8 cellular contexts compared by ENCODE assay signal in the genomic region with DNA sequence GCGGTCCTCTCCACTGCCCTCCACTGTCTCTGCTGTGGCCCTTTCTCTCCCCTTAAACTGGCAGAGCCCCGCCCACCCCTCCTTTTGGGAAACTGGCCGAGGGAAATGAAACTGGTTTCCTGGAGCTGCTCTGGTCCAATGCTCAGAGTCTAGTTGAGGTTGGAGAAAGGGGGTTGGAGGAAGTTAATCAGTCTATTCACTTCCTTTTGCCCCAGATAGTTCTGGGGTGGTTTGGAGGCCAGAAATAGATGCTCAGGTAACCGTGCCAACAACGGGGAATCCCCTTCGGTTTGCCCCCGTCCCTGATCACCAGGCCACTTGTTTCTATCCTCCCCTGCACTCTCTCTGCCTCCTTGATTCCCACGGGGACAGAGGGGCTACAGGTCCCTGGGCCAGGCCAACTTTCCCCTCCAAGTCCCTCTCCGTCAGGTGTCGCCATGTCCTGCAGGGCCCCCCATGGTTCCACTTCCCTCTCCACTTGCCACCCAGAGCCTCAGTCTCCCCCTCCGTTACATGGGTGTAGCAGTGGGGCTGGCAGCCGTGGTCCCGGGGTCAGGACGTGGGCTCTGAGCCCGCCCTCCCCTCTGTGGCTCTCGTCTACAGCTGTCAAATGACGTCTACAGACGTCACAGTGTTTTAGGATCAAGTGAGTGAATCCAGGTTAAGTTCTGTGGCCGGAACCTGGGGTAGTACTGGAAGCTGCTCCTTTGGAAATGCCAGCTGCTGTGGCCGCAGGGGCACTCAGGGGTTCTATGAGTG. TPM values are rescaled to one million over a fixed set of nuclear protein-coding genes. Genes with fewer than 3 reads are reported as not detected.
DNase-seq lines count a peak whose midpoint lies in the region; ATAC-seq and TF ChIP-seq lines count a peak whose summit lies in the region.

A gene with protein sequence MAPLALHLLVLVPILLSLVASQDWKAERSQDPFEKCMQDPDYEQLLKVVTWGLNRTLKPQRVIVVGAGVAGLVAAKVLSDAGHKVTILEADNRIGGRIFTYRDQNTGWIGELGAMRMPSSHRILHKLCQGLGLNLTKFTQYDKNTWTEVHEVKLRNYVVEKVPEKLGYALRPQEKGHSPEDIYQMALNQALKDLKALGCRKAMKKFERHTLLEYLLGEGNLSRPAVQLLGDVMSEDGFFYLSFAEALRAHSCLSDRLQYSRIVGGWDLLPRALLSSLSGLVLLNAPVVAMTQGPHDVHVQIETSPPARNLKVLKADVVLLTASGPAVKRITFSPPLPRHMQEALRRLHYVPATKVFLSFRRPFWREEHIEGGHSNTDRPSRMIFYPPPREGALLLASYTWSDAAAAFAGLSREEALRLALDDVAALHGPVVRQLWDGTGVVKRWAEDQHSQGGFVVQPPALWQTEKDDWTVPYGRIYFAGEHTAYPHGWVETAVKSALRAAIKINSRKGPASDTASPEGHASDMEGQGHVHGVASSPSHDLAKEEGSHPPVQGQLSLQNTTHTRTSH (minus strand): TSS at position 25 of the 759 bp plus-strand sequence. CDS start 727 bp downstream, outside the sequence.

- H3K4me1 ChIP-seq in DND-41 (ENCODE audit: insufficient read depth, low read length) (peaks cover 7% of the 10 kb centered on the region; the same call in 1 of the 2 replicates), Caco-2 (no peaks in the 10 kb centered on the region)

- ATAC-seq in DND-41 (ENCODE audit: insufficient read depth, low read depth), result peak; percentile 58; the same call in 2 of the 3 replicates
- peak; percentile 39 for ATAC-seq in GM21717 (IDR thresholded peaks at IDR 0.05; ENCODE audit: unreplicated experiment)

- no peaks in the 10 kb centered on the region for H3K9me3 Mint-ChIP-seq in Caco-2 (ENCODE audit: unreplicated experiment)

- H3K27ac Mint-ChIP-seq in Caco-2 (ENCODE audit: unreplicated experiment), result no peak within 1 kb of the TSS

- CTCF ChIA-PET in Caco-2 (lab: Charles Lee), result no interaction called here

- no peaks in the 10 kb centered on the region for H3K79me2 ChIP-seq in DND-41 (ENCODE audit: insufficient read depth, low read length)

- TF ChIP-seq CTCF in DND-41 (IDR thresholded peaks at IDR 0.05; ENCODE audit: borderline replicate concordance, extremely low read depth, low read length, poor library complexity, severe bottlenecking), result no peak
- TF ChIP-seq CTCF in Caco-2 (IDR thresholded peaks at IDR 0.05; ENCODE audit: insufficient read depth in 1 of 2, low read depth in 1 of 2, low read length in 1 of 2, severe bottlenecking in 1 of 2, unreplicated experiment in 1 of 2), result no peak

- peaks cover 6% of the 10 kb centered on the region for H3K36me3 Mint-ChIP-seq in Caco-2 (ENCODE audit: insufficient read depth, unreplicated experiment)

- POLR2A ChIA-PET in Caco-2 (lab: Charles Lee), result no interaction called here

- peaks cover 3% of the 10 kb centered on the region for H3K27me3 Mint-ChIP-seq in Caco-2 (ENCODE audit: insufficient read depth, unreplicated experiment)

- H3K9me3 ChIP-seq in DND-41 (ENCODE audit: insufficient read depth, low read length, severe bottlenecking) (no peaks in the 10 kb centered on the region), Caco-2 (no peaks in the 10 kb centered on the region)

- no TSS peak for BruUV-seq in Caco-2 (replicated peaks; lab: Mats Ljungman, UMichigan)

- no peaks in the 10 kb centered on the region for H3K4me1 Mint-ChIP-seq in Caco-2 (ENCODE audit: low read depth, unreplicated experiment)

- H3K27me3 ChIP-seq in DND-41 (ENCODE audit: insufficient read depth, low read length, poor library complexity) (no peaks in the 10 kb centered on the region), Caco-2 (replicated peaks; ENCODE audit: control insufficient read depth, insufficient read depth, low read length) (no peaks in the 10 kb centered on the region)

- no peak for DNase-seq in DND-41
- DNase-seq in NOMO-1 treated with dmso at 0.1 percent for 144 hours (lab: John Stamatoyannopoulos, UW; ENCODE audit: unreplicated experiment), result peak; percentile 82
- DNase-seq in activated T-cell treated with anti-CD3 and anti-CD28 coated beads, Interleukin-2, amount 50 U/mL, for 48 hours, result peak; percentile 74 to 79
- peak; percentile 84 for DNase-seq in kidney glomerular epithelial cell (lab: John Stamatoyannopoulos, UW)
- DNase-seq in stimulated activated CD8-positive, alpha-beta memory T cell treated with anti-CD3 and anti-CD28 coated beads, Interleukin-15, amount 100 ng/mL, for 1 hour (ENCODE audit: low read depth), result peak; percentile 32
- DNase-seq in Caco-2, result no peak
- no peak for DNase-seq in NCI-H526 (lab: John Stamatoyannopoulos, UW)

- H3K9ac ChIP-seq in DND-41 (ENCODE audit: low read depth, low read length), result no peak within 1 kb of the TSS

- H3K36me3 ChIP-seq in DND-41 (ENCODE audit: insufficient read depth, low read length), result no peaks in the 10 kb centered on the region
- H3K36me3 ChIP-seq in Caco-2 (ENCODE audit: control insufficient read depth, insufficient read depth, low read length), result no peaks in the 10 kb centered on the region

- H4K20me1 ChIP-seq in DND-41 (ENCODE audit: insufficient read depth, low read length), result no peaks in the 10 kb centered on the region

- H2AFZ ChIP-seq in DND-41 (ENCODE audit: low read depth, low read length), result no peak within 1 kb of the TSS

- no peak within 1 kb of the TSS for H3K27ac ChIP-seq in DND-41 (ENCODE audit: low read length)

- H3K4me3 ChIP-seq in DND-41 (ENCODE audit: low read depth in 1 of 2, low read length in 2 of 2), result no peak within 1 kb of the TSS
- no peak within 1 kb of the TSS for H3K4me3 ChIP-seq in Caco-2 (ENCODE audit: low read depth, low read length)

- H3K4me2 ChIP-seq in DND-41 (ENCODE audit: insufficient read depth, low read length), result no peak within 1 kb of the TSS

- no peak within 1 kb of the TSS for H3K4me3 Mint-ChIP-seq in Caco-2 (ENCODE audit: unreplicated experiment)

- intact Hi-C loops in Caco-2 (cut with micrococcal nuclease; ENCODE audit: unreplicated experiment), result no loop called here

RNA-seq across cellular contexts. Expression of the gene that starts here (rescaled TPM):
- total RNA-seq in Caco-2 (2022), result 0.61 and 1.1 TPM in 2 replicates

Comparison
In these comparisons a context has a peak if more than half of its experiments do, and no peak if none do; other contexts are left out.
1. DNase-seq: peak in NOMO-1 treated with dmso at 0.1 percent for 144 hours (single experiment), activated T-cell treated with anti-CD3 and anti-CD28 coated beads, Interleukin-2, amount 50 U/mL, for 48 hours (2 of 2), kidney glomerular epithelial cell (single experiment) and stimulated activated CD8-positive, alpha-beta memory T cell treated with anti-CD3 and anti-CD28 coated beads, Interleukin-15, amount 100 ng/mL, for 1 hour (single experiment); none in DND-41 (single experiment), Caco-2 (0 of 2) and NCI-H526 (0 of 2).